7 cellular contexts compared by ENCODE assay signal in genomic region chr16:48899500-48899899, GRCh38.
"Had no signal": no experiment of that assay in that cellular context is flagged by ENCODE, and none has a peak within 500 bp of the region (broad histone marks: within the 10 kb centered on the region; RNA-seq: fewer than 3 reads in every experiment).

No MANE protein-coding gene starts in this region.

- DNase-seq: GM23248, GOT3, H9, HCEC 1CT, IMR-90, KG1 had no signal

- H3K27ac ChIP-seq: GM23248 had no signal

- H3K9ac ChIP-seq: GM23248 had no signal

- H2AFZ ChIP-seq: GM23248 had no signal

- ATAC-seq: K562 had no signal

- H3K4me3 ChIP-seq: GM23248, K562 had no signal
